23 cellular contexts compared by ENCODE assay signal in the genomic region with DNA sequence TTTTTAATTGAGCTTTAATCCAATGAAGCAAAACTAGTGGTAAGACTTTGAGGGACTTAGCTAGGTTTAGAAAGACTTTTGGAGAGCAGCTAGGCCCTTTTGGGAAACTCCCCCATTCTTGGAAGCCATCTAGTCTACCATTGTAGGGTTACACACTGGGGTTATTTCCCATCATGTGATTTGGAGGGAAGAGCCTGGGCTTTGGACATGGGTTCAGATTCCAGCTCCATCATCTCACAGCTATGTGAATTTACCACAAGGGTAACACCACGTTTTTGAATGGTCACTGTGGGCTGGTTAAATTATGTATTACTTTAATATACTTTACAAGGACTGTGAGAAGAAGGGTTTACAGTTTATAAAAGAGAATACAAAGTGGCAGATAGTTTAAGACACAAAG. TPM values are rescaled to one million over a fixed set of nuclear protein-coding genes. Genes with fewer than 3 reads are reported as not detected.
DNase-seq lines count a peak whose midpoint lies in the region; ATAC-seq, FAIRE-seq and TF ChIP-seq lines count a peak whose summit lies in the region.
"Had no signal": no experiment of that assay in that cellular context is flagged by ENCODE, and none has a peak within 500 bp of the region (broad histone marks: within the 10 kb centered on the region; RNA-seq: fewer than 3 reads in every experiment).

No MANE protein-coding gene starts in this region.

- H3K4me3 ChIP-seq in astrocyte (ENCODE audit: insufficient read depth, low read depth, low read length) (no peak overlapping the region), fibroblast of villous mesenchyme (ENCODE audit: low read depth, low read length) (no peak overlapping the region)
- H3K4me3 ChIP-seq: lower lobe of right lung, PC-9, SK-N-MC, testis had no signal

- DNase-seq in AG08396 (ENCODE audit: low spot score) (peak; percentile 41), H54 (ENCODE audit: insufficient read length, low spot score) (no peak), astrocyte (ENCODE audit: low read depth) (peak; percentile 76), fibroblast of villous mesenchyme (ENCODE audit: low read depth) (peak; percentile 50), NCI-H1694 treated with DMSO at 0.1 percent for 48 hours (lab: John Stamatoyannopoulos, UW) (no peak), NCI-H187 (lab: John Stamatoyannopoulos, UW) (no peak), endothelial cell (ENCODE audit: low spot score) (no peak)
- DNase-seq: ACHN; activated CD4-positive, alpha-beta T cell treated with anti-CD3 and anti-CD28 coated beads for 1 hour; central memory CD4-positive, alpha-beta T cell; DND-41; GOT3; lower lobe of right lung; NCI-H1436; PC-9; right cardiac atrium; testis had no signal

- no peak overlapping the region for H2AFZ ChIP-seq in astrocyte (ENCODE audit: low read depth, low read length)
- H2AFZ ChIP-seq: PC-9 had no signal

- no peaks in the 10 kb centered on the region for H3K79me2 ChIP-seq in astrocyte (ENCODE audit: insufficient read depth, low read length)

- H3K9me3 ChIP-seq in astrocyte (ENCODE audit: insufficient read depth, low read depth, low read length) = no peaks in the 10 kb centered on the region
- H3K9me3 ChIP-seq: lower lobe of right lung, testis had no signal

- peaks cover 2% of the 10 kb centered on the region for H3K9me3 Mint-ChIP-seq in astrocyte (ENCODE audit: unreplicated experiment)
- no peaks in the 10 kb centered on the region for H3K9me3 Mint-ChIP-seq in endothelial cell (ENCODE audit: unreplicated experiment)
- H3K9me3 Mint-ChIP-seq: stimulated activated effector memory CD8-positive, alpha-beta T cell treated with anti-CD3 and anti-CD28 coated beads, Interleukin-12 subunit alpha, Interleukin-12 subunit beta, amount 100 ng/mL, for 72 hours had no signal

- no peak overlapping the region for H3K27ac ChIP-seq in astrocyte (ENCODE audit: low read depth, low read length)
- H3K27ac ChIP-seq: lower lobe of right lung, PC-9, SK-N-MC, testis had no signal

- no peaks in the 10 kb centered on the region for H3K4me1 ChIP-seq in astrocyte (ENCODE audit: insufficient read depth, low read length)
- H3K4me1 ChIP-seq: lower lobe of right lung, testis had no signal

- ATAC-seq in GM21529 (IDR thresholded peaks at IDR 0.05; ENCODE audit: unreplicated experiment) = no peak
- ATAC-seq: esophagus mucosa; lower lobe of right lung; right cardiac atrium; stimulated activated effector memory CD8-positive, alpha-beta T cell treated with anti-CD3 and anti-CD28 coated beads, Interleukin-12 subunit alpha, Interleukin-12 subunit beta, amount 100 ng/mL, for 72 hours had no signal

- no peaks in the 10 kb centered on the region for H3K36me3 ChIP-seq in astrocyte (ENCODE audit: insufficient read depth, low read length)
- H3K36me3 ChIP-seq: lower lobe of right lung had no signal

- H3K27ac Mint-ChIP-seq in astrocyte (ENCODE audit: unreplicated experiment) (no peak overlapping the region), endothelial cell (ENCODE audit: unreplicated experiment) (no peak overlapping the region)
- H3K27ac Mint-ChIP-seq: activated naive CD8-positive, alpha-beta T cell; stimulated activated effector memory CD8-positive, alpha-beta T cell treated with anti-CD3 and anti-CD28 coated beads, Interleukin-12 subunit alpha, Interleukin-12 subunit beta, amount 100 ng/mL, for 72 hours had no signal

- peaks cover 5% of the 10 kb centered on the region for H3K4me1 Mint-ChIP-seq in astrocyte (ENCODE audit: low read depth, unreplicated experiment)
- H3K4me1 Mint-ChIP-seq in endothelial cell (ENCODE audit: unreplicated experiment) = peaks cover 3% of the 10 kb centered on the region

- no peak overlapping the region for H3K9ac ChIP-seq in astrocyte (ENCODE audit: low read length)

- TF ChIP-seq CTCF in astrocyte (IDR thresholded peaks at IDR 0.05; ENCODE audit: insufficient read depth, low read depth, low read length) (no peak), fibroblast of villous mesenchyme (IDR thresholded peaks at IDR 0.05; ENCODE audit: insufficient read depth, low read depth, low read length) (no peak), endothelial cell (IDR thresholded peaks at IDR 0.05; ENCODE audit: unreplicated experiment) (no peak)

- H3K27me3 ChIP-seq in astrocyte (ENCODE audit: insufficient read depth, low read length) = no peaks in the 10 kb centered on the region
- H3K27me3 ChIP-seq: testis had no signal

- FAIRE-seq in H54 (lab: Jason Lieb, UNC) (peak; percentile 15), astrocyte (lab: Jason Lieb, UNC) (peak; percentile 26)
- FAIRE-seq: islet of Langerhans had no signal

- H3K36me3 Mint-ChIP-seq in astrocyte (ENCODE audit: low read depth, unreplicated experiment) (no peaks in the 10 kb centered on the region), endothelial cell (ENCODE audit: low read depth, unreplicated experiment) (no peaks in the 10 kb centered on the region)
- H3K36me3 Mint-ChIP-seq: stimulated activated effector memory CD8-positive, alpha-beta T cell treated with anti-CD3 and anti-CD28 coated beads, Interleukin-12 subunit alpha, Interleukin-12 subunit beta, amount 100 ng/mL, for 72 hours had no signal

- no peak for TF ChIP-seq POLR2A in H54 (IDR thresholded peaks at IDR 0.05; ENCODE audit: low read depth, low read length)

- H3K4me2 ChIP-seq in astrocyte (ENCODE audit: low read length) = no peak overlapping the region
- H3K4me2 ChIP-seq: PC-9 had no signal

- peaks cover 23% of the 10 kb centered on the region for H3K27me3 Mint-ChIP-seq in astrocyte (ENCODE audit: low read depth, unreplicated experiment)
- H3K27me3 Mint-ChIP-seq in endothelial cell (ENCODE audit: unreplicated experiment) = no peaks in the 10 kb centered on the region
- H3K27me3 Mint-ChIP-seq: activated naive CD8-positive, alpha-beta T cell had no signal

- no peaks in the 10 kb centered on the region for H4K20me1 ChIP-seq in astrocyte (ENCODE audit: insufficient read depth, low read length)

- H3K4me3 Mint-ChIP-seq in astrocyte (ENCODE audit: unreplicated experiment) = no peak overlapping the region
- H3K4me3 Mint-ChIP-seq in endothelial cell (ENCODE audit: unreplicated experiment) = no peak overlapping the region
- H3K4me3 Mint-ChIP-seq: activated naive CD8-positive, alpha-beta T cell; stimulated activated effector memory CD8-positive, alpha-beta T cell treated with anti-CD3 and anti-CD28 coated beads, Interleukin-12 subunit alpha, Interleukin-12 subunit beta, amount 100 ng/mL, for 72 hours had no signal

RNA-seq across cellular contexts. Expression of gene TNFSF15, which starts 18.3 kb away (rescaled TPM):
- total RNA-seq in astrocyte (4.2 and 10.3 TPM in 2 replicates), fibroblast of villous mesenchyme (4.5 and 5.6 TPM in 2 replicates), endothelial cell (ENCODE audit: unreplicated experiment) (not detected)

Comparison
In these comparisons a context has a peak if more than half of its experiments do, and no peak if none do; other contexts are left out.
1. DNase-seq: peak in AG08396 (single experiment), astrocyte (single experiment) and fibroblast of villous mesenchyme (single experiment); none in H54 (single experiment), NCI-H1694 treated with DMSO at 0.1 percent for 48 hours (single experiment), NCI-H187 (0 of 2) and endothelial cell (single experiment).